Comparison of ENCODE assay signal across 8 cellular contexts in genomic region chr3:36944012-36944640, GRCh38. TPM values are rescaled to one million over a fixed set of nuclear protein-coding genes. Genes with fewer than 3 reads are reported as not detected.
DNase-seq lines count a peak whose midpoint lies in the region; ATAC-seq and TF ChIP-seq lines count a peak whose summit lies in the region.

No MANE protein-coding gene starts in this region.

- peaks cover 19% of the 10 kb centered on the region for H3K27me3 Mint-ChIP-seq in glutamatergic neuron (ENCODE audit: unreplicated experiment)

- intact Hi-C loops in upper lobe of right lung (cut with DNase I): no loop called here

- peaks cover 3% of the 10 kb centered on the region for H3K9me3 Mint-ChIP-seq in glutamatergic neuron (ENCODE audit: unreplicated experiment)

- H3K4me3 Mint-ChIP-seq in glutamatergic neuron (ENCODE audit: unreplicated experiment): peak overlapping the region; percentile 78

- TF ChIP-seq CTCF in glutamatergic neuron (IDR thresholded peaks at IDR 0.05; ENCODE audit: partially characterized antibody, unreplicated experiment) (no peak), neutrophil (IDR thresholded peaks at IDR 0.05) (no peak), upper lobe of right lung (IDR thresholded peaks at IDR 0.05) (peak; percentile 16)

- DNase-seq in activated CD4-positive, CD25-positive, alpha-beta regulatory T cell treated with anti-CD3 and anti-CD28 coated beads, Interleukin-2, amount 50 U/mL, for 72 hours: no peak
- DNase-seq in NCI-H510A treated with DMSO at 0.1 percent for 48 hours (lab: John Stamatoyannopoulos, UW): peak; percentile 23
- peak; percentile 44 for DNase-seq in activated naive CD4-positive, alpha-beta T cell treated with anti-CD3 and anti-CD28 coated beads, Interleukin-2, amount 50 U/mL, for 16 hours
- DNase-seq in glutamatergic neuron: peak; percentile 58
- DNase-seq in upper lobe of right lung: peak; percentile 86

- H3K27ac ChIP-seq in neutrophil: peak overlapping the region; percentile 70
- H3K27ac ChIP-seq in upper lobe of right lung: peak overlapping the region; percentile 88

- H3K36me3 Mint-ChIP-seq in glutamatergic neuron (ENCODE audit: unreplicated experiment): peaks cover 13% of the 10 kb centered on the region

- peak; percentile 41 for ATAC-seq in activated CD4-positive, CD25-positive, alpha-beta regulatory T cell treated with anti-CD3 and anti-CD28 coated beads, Interleukin-2, amount 50 U/mL, for 24 hours
- ATAC-seq in HG02852 (IDR thresholded peaks at IDR 0.05; ENCODE audit: unreplicated experiment) (peak; percentile 52), upper lobe of right lung (peak; percentile 84)

- no peaks in the 10 kb centered on the region for H3K9me3 ChIP-seq in neutrophil
- peaks cover 10% of the 10 kb centered on the region for H3K9me3 ChIP-seq in upper lobe of right lung

- H3K27me3 ChIP-seq in neutrophil (peaks cover 8% of the 10 kb centered on the region), upper lobe of right lung (no peaks in the 10 kb centered on the region)

- H3K36me3 ChIP-seq in neutrophil (no peaks in the 10 kb centered on the region), upper lobe of right lung (no peaks in the 10 kb centered on the region)

- no peak overlapping the region for H3K27ac Mint-ChIP-seq in glutamatergic neuron (ENCODE audit: unreplicated experiment)

- no peaks in the 10 kb centered on the region for H3K4me1 Mint-ChIP-seq in glutamatergic neuron (ENCODE audit: low read depth, unreplicated experiment)

- peak overlapping the region; percentile 83 to 87 for H3K4me3 ChIP-seq in neutrophil (ENCODE audit: low read depth in 1 of 2, low read length in 1 of 2)
- H3K4me3 ChIP-seq in upper lobe of right lung: peak overlapping the region; percentile 93

- H3K4me1 ChIP-seq in neutrophil (ENCODE audit: control insufficient read depth in 1 of 2, insufficient read depth in 1 of 2, low read depth in 1 of 2, low read length in 1 of 2) (peaks cover 12 to 16% of the 10 kb centered on the region in 2 experiments), upper lobe of right lung (peaks cover 16% of the 10 kb centered on the region)

RNA-seq across cellular contexts. Expression of gene TRANK1, which starts 0.7 kb away (rescaled TPM):
- total RNA-seq in glutamatergic neuron (ENCODE audit: unreplicated experiment) (0.51 TPM), upper lobe of right lung (38.5 TPM)

RNA-seq across cellular contexts. Expression of gene EPM2AIP1, which starts 48.8 kb away (rescaled TPM):
- total RNA-seq in glutamatergic neuron (ENCODE audit: unreplicated experiment) (17.2 TPM), upper lobe of right lung (20.1 TPM)

RNA-seq across cellular contexts. Expression of gene MLH1, which starts 49.2 kb away (rescaled TPM):
- 30.4 TPM for total RNA-seq in glutamatergic neuron (ENCODE audit: unreplicated experiment)
- 31.3 TPM for total RNA-seq in upper lobe of right lung

Comparison
In these comparisons a context has a peak if more than half of its experiments do, and no peak if none do; other contexts are left out.
1. RNA of gene TRANK1, which starts 0.7 kb away (total RNA-seq): 38.5 TPM in upper lobe of right lung (single experiment); 0.51 TPM in glutamatergic neuron (single experiment); every median in the first group is over 10 times any median in the second.
2. Peak in every context shown above with its lines, with median percentiles within 50 percentile points of each other: ATAC-seq.